1 cellular context compared by ENCODE assay signal in genomic region chr7:132705146-132705545, GRCh38.
TF ChIP-seq lines count a peak whose summit lies in the region.

No MANE protein-coding gene starts in this region.

TF ChIP-seq in GM23338, 12 proteins besides CTCF, POLR2A, EP300 and RAD21 (continued from another document):
- TF ChIP-seq ETS1 (IDR thresholded peaks at IDR 0.05) (no peak), STAT1 (IDR thresholded peaks at IDR 0.05; ENCODE audit: unreplicated experiment) (no peak)
